In the genomic region with DNA sequence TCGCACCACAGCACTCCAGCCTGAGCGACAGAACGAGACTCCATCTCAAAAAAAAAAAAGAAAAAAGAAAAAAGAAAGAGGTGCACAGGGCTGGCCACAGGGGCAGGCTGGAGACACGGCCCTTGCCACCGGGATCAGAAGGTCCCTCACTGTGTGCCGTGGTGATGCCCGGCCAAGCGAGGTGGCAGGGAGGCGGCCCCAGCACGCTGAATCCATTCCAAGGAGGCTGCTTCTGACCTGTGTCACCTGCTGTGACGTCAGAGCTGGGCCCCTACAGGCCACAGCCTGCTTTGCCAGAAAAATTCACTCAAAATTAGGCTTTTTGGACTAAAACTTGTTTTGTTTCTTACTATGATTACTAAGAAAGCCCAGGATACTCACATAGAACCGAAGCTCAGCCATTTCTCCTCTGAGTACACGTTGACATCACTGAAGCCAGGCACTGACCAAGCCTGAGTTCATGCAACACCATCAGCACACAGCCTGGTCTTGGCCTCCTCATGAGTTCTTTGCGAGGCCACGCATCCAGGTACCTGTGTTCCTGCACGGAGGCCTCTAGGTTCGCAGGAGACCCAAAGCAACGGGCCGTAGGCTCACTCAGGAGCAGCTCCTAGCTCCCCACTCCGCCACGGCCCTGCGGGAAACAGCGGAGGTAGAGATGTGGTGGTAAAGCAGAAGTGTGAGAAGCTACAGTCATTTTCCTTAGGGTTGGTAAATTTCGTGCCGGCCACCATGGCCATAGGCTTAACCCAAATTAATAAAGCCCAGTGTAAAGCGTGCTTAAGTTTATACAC, we compare ENCODE assay signal across 24 cellular contexts.
"Had no signal": no experiment of that assay in that cellular context is flagged by ENCODE, and none has a peak within 500 bp of the region (broad histone marks: within the 10 kb centered on the region; RNA-seq: fewer than 3 reads in every experiment).

No MANE protein-coding gene starts in this region.

- H3K9ac ChIP-seq: neural progenitor cell had no signal

- H3K36me3 Mint-ChIP-seq: natural killer cell; neural progenitor cell; stimulated activated naive B cell treated with anti-CD40 and anti-IgM and Interleukin-4, amounts not matched to agents 10 μg/mL and 1 μg/mL and 100 μg/mL, for 72 hours had no signal

- H3K4me3 ChIP-seq: coronary artery, gastrocnemius medialis, heart right ventricle, mucosa of descending colon, neural progenitor cell, psoas muscle, skin epidermis, testis, tibial nerve, upper lobe of right lung, vagina had no signal

- H3K4me1 Mint-ChIP-seq: natural killer cell; stimulated activated naive B cell treated with anti-CD40 and anti-IgM and Interleukin-4, amounts not matched to agents 10 μg/mL and 1 μg/mL and 100 μg/mL, for 72 hours had no signal

- H3K4me3 Mint-ChIP-seq: natural killer cell; neural progenitor cell; stimulated activated naive B cell treated with anti-CD40 and anti-IgM and Interleukin-4, amounts not matched to agents 10 μg/mL and 1 μg/mL and 100 μg/mL, for 72 hours; stimulated activated naive CD8-positive, alpha-beta T cell treated with anti-CD3 and anti-CD28 coated beads, Interleukin-15, amount 100 ng/mL, for 72 hours had no signal

- H3K9me3 ChIP-seq: gastrocnemius medialis, heart right ventricle, mucosa of descending colon, psoas muscle, testis, tibial nerve, upper lobe of right lung, vagina had no signal

- H3K9me3 Mint-ChIP-seq: natural killer cell; stimulated activated naive B cell treated with anti-CD40 and anti-IgM and Interleukin-4, amounts not matched to agents 10 μg/mL and 1 μg/mL and 100 μg/mL, for 72 hours; stimulated activated naive CD8-positive, alpha-beta T cell treated with anti-CD3 and anti-CD28 coated beads, Interleukin-15, amount 100 ng/mL, for 72 hours had no signal

- H3K27ac ChIP-seq: coronary artery, gastrocnemius medialis, heart right ventricle, neural progenitor cell, psoas muscle, skin epidermis, testis, tibial nerve, upper lobe of right lung, vagina had no signal

- H3K27ac Mint-ChIP-seq: natural killer cell; neural progenitor cell; stimulated activated naive B cell treated with anti-CD40 and anti-IgM and Interleukin-4, amounts not matched to agents 10 μg/mL and 1 μg/mL and 100 μg/mL, for 72 hours had no signal

- H3K4me2 ChIP-seq: neural progenitor cell had no signal

- H3K36me3 ChIP-seq: gastrocnemius medialis, heart right ventricle, neural progenitor cell, tibial nerve, upper lobe of right lung, vagina had no signal

- H3K27me3 Mint-ChIP-seq: stimulated activated naive B cell treated with anti-CD40 and anti-IgM and Interleukin-4, amounts not matched to agents 10 μg/mL and 1 μg/mL and 100 μg/mL, for 72 hours; stimulated activated naive CD8-positive, alpha-beta T cell treated with anti-CD3 and anti-CD28 coated beads, Interleukin-15, amount 100 ng/mL, for 72 hours had no signal

- DNase-seq: effector CD4-positive, alpha-beta T cell; gastrocnemius medialis; heart right ventricle; hypothalamus; islet precursor cell; mammary epithelial cell; mucosa of descending colon; natural killer cell; occipital lobe; psoas muscle; retina; stimulated activated CD4-positive, alpha-beta T cell treated with anti-CD3 and anti-CD28 coated beads, Interleukin-2, amount 100 ng/mL, for 24 hours; stimulated activated CD4-positive, alpha-beta T cell treated with anti-CD3 and anti-CD28 coated beads, Interleukin-4, amount 100 ng/mL, for 4 hours; stimulated activated naive B cell treated with anti-CD40 and anti-IgM and Interleukin-4, amounts not matched to agents 10 μg/mL and 1 μg/mL and 100 μg/mL, for 72 hours; stimulated activated naive CD8-positive, alpha-beta T cell treated with anti-CD3 and anti-CD28 coated beads, Interleukin-15, amount 100 ng/mL, for 72 hours; testis; upper lobe of right lung had no signal

- ATAC-seq: gastrocnemius medialis; heart right ventricle; left lobe of liver; psoas muscle; sciatic nerve; stimulated activated naive B cell treated with anti-CD40 and anti-IgM and Interleukin-4, amounts not matched to agents 10 μg/mL and 1 μg/mL and 100 μg/mL, for 72 hours; stimulated activated naive CD8-positive, alpha-beta T cell treated with anti-CD3 and anti-CD28 coated beads, Interleukin-15, amount 100 ng/mL, for 72 hours; upper lobe of right lung had no signal

- H2AFZ ChIP-seq: neural progenitor cell had no signal

- H3K27me3 ChIP-seq: gastrocnemius medialis, neural progenitor cell, testis, tibial nerve, upper lobe of right lung, vagina had no signal

- H3K4me1 ChIP-seq: gastrocnemius medialis, testis, upper lobe of right lung had no signal
